ENCODE assay signal across 1 cellular context in genomic region chrX:110328613-110329012, GRCh38. TPM values are rescaled to one million over a fixed set of nuclear protein-coding genes. Genes with fewer than 3 reads are reported as not detected.
"Had no signal": no experiment of that assay in that cellular context is flagged by ENCODE, and none has a peak within 500 bp of the region (broad histone marks: within the 10 kb centered on the region; RNA-seq: fewer than 3 reads in every experiment).

No MANE protein-coding gene starts in this region.

RNA-seq across cellular contexts. Expression of gene RTL9, which starts 30.0 kb away (rescaled TPM):
- polyA plus RNA-seq: IgD-negative memory B cell had no signal
